ENCODE assay signal across 8 cellular contexts in genomic region chr20:34709836-34710567, GRCh38. TPM values are rescaled to one million over a fixed set of nuclear protein-coding genes. Genes with fewer than 3 reads are reported as not detected.
DNase-seq lines count a peak whose midpoint lies in the region; ATAC-seq and TF ChIP-seq lines count a peak whose summit lies in the region.

No MANE protein-coding gene starts in this region.

- H3K36me3 ChIP-seq in SU-DHL-6 (ENCODE audit: low read length), result no peaks in the 10 kb centered on the region

- peak overlapping the region; percentile 98 for H2AFZ ChIP-seq in SU-DHL-6 (ENCODE audit: low read depth, low read length, severe bottlenecking)

- peak overlapping the region; percentile 82 for H3K4me3 Mint-ChIP-seq in stimulated activated memory B cell treated with anti-CD40 and anti-IgM and Interleukin-4, amounts not matched to agents 10 μg/mL and 1 μg/mL and 100 μg/mL, for 72 hours

- peaks cover 15% of the 10 kb centered on the region for H3K36me3 Mint-ChIP-seq in stimulated activated memory B cell treated with anti-CD40 and anti-IgM and Interleukin-4, amounts not matched to agents 10 μg/mL and 1 μg/mL and 100 μg/mL, for 72 hours

- H3K9me3 ChIP-seq in SU-DHL-6 (ENCODE audit: insufficient read depth, low read length), result no peaks in the 10 kb centered on the region

- peak overlapping the region; percentile 85 for H3K27ac Mint-ChIP-seq in stimulated activated memory B cell treated with anti-CD40 and anti-IgM and Interleukin-4, amounts not matched to agents 10 μg/mL and 1 μg/mL and 100 μg/mL, for 72 hours

- peak; percentile 24 for ATAC-seq in GM21576 (IDR thresholded peaks at IDR 0.05; ENCODE audit: unreplicated experiment)
- ATAC-seq in stimulated activated memory B cell treated with anti-CD40 and anti-IgM and Interleukin-4, amounts not matched to agents 10 μg/mL and 1 μg/mL and 100 μg/mL, for 72 hours, result peak; percentile 81

- DNase-seq in SIG-M5 treated with dmso at 0.1 percent for 504 hours (lab: John Stamatoyannopoulos, UW; ENCODE audit: unreplicated experiment) (peak; percentile 71), SIG-M5 (lab: John Stamatoyannopoulos, UW) (no peak), KG1 (lab: John Stamatoyannopoulos, UW) (peak; percentile 77), ecto neural progenitor cell (ENCODE audit: low spot score) (peak; percentile 87), lung microvascular endothelial cell (ENCODE audit: low read depth in 2 of 2) (peak; percentile 53 to 72)

- peak; percentile 42 for TF ChIP-seq CTCF in SU-DHL-6 (IDR thresholded peaks at IDR 0.05; ENCODE audit: insufficient read depth, low read length, poor library complexity, severe bottlenecking)

- peak overlapping the region; percentile 71 for H3K4me2 ChIP-seq in SU-DHL-6 (ENCODE audit: low read depth, low read length, poor library complexity, severe bottlenecking)

- peak overlapping the region; percentile 76 for H3K4me3 ChIP-seq in SU-DHL-6 (ENCODE audit: insufficient read depth, low read length, poor library complexity, severe bottlenecking)

- no peaks in the 10 kb centered on the region for H3K9me3 Mint-ChIP-seq in stimulated activated memory B cell treated with anti-CD40 and anti-IgM and Interleukin-4, amounts not matched to agents 10 μg/mL and 1 μg/mL and 100 μg/mL, for 72 hours

- no peaks in the 10 kb centered on the region for H3K27me3 ChIP-seq in SU-DHL-6 (ENCODE audit: low read length)

- H4K20me1 ChIP-seq in SU-DHL-6 (ENCODE audit: low read depth, low read length), result no peaks in the 10 kb centered on the region

- H3K27me3 Mint-ChIP-seq in stimulated activated memory B cell treated with anti-CD40 and anti-IgM and Interleukin-4, amounts not matched to agents 10 μg/mL and 1 μg/mL and 100 μg/mL, for 72 hours, result no peaks in the 10 kb centered on the region

- peak overlapping the region; percentile 80 for H3K9ac ChIP-seq in SU-DHL-6 (ENCODE audit: low read length)

- peaks cover 12% of the 10 kb centered on the region for H3F3A ChIP-seq in SU-DHL-6 (ENCODE audit: insufficient read depth)

- H3K79me2 ChIP-seq in SU-DHL-6 (ENCODE audit: insufficient read depth, low read length), result no peaks in the 10 kb centered on the region

- no peaks in the 10 kb centered on the region for H3K9me2 ChIP-seq in SU-DHL-6 (replicated peaks; ENCODE audit: insufficient read depth, low read length)

- H3K4me1 Mint-ChIP-seq in stimulated activated memory B cell treated with anti-CD40 and anti-IgM and Interleukin-4, amounts not matched to agents 10 μg/mL and 1 μg/mL and 100 μg/mL, for 72 hours, result peaks cover 30% of the 10 kb centered on the region

- H3K27ac ChIP-seq in SU-DHL-6 (ENCODE audit: low read depth, low read length), result peak overlapping the region; percentile 65; the same call in 1 of the 2 replicates

RNA-seq across cellular contexts. Expression of gene TP53INP2, which starts 5.9 kb away (rescaled TPM):
- total RNA-seq in lung microvascular endothelial cell, result 3.5 and 3.6 TPM in 2 replicates

RNA-seq across cellular contexts. Expression of gene PIGU, which starts 33.1 kb away (rescaled TPM):
- 3.9 and 5.0 TPM in 2 replicates for total RNA-seq in lung microvascular endothelial cell
